Comparison of ENCODE assay signal across 19 cellular contexts in the genomic region with DNA sequence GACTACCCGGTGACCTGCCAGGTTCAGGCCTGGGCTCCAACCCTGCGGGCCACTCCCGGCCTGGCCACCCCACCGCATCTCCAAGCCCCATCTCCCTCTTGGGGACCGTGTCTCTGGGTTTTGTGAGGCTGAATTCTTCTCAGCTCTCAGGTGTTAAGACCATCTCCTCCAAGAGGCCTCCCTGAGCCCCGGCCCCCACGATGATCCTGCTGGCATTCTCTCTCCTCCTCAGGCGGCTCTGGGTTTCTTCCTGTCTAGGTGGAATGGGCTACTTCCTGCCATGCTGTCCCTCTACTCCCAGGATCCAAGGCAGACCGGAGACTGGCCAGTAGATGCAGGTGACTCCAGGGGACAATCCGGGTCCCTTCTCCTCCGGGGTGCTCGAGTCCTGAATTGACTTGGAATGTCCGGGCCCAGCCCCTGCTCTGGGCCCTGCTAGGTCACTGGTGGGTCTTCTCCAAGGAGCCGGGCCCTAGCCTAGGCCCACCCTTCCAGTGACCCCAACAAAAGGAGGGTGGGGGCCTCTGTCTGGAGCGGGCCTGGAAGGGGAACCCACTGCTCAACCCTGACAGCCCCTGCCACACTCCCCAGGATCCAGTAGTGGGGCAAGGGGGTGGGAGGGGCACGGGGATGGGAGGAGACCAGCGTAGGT.
A peak's percentile ranks its signal among the peaks of the same experiment; 100 is the strongest.
DNase-seq lines count a peak whose midpoint lies in the region; ATAC-seq, FAIRE-seq and TF ChIP-seq lines count a peak whose summit lies in the region.
"Had no signal": no experiment of that assay in that cellular context is flagged by ENCODE, and none has a peak within 500 bp of the region (broad histone marks: within the 10 kb centered on the region; RNA-seq: fewer than 3 reads in every experiment).

No MANE protein-coding gene starts in this region.

- no peak overlapping the region for H3K27ac ChIP-seq in GM23338 (ENCODE audit: low read depth)
- no peak overlapping the region for H3K27ac ChIP-seq in lower lobe of right lung
- peak overlapping the region in 7 of 8 donors; percentile 13 to 67 (median 56) for H3K27ac ChIP-seq in spleen
- H3K27ac ChIP-seq: SJCRH30 had no signal

- peaks cover 8% of the 10 kb centered on the region; the same call in 1 of the 2 replicates for H3K9me2 ChIP-seq in GM23338 (ENCODE audit: insufficient read depth)

- ATAC-seq in GM23338: no peak
- no peak for ATAC-seq in lower lobe of right lung
- ATAC-seq in activated CD8-positive, alpha-beta T cell treated with anti-CD3 and anti-CD28 coated beads for 36 hours: no peak
- ATAC-seq: HCT116 had no signal

- H3K4me3 ChIP-seq in GM23338 (no peak overlapping the region), lower lobe of right lung (no peak overlapping the region), spleen (no peak overlapping the region)
- H3K4me3 ChIP-seq: SJCRH30 had no signal

- FAIRE-seq in frontal cortex (lab: Jason Lieb, UNC): no peak
- FAIRE-seq: bronchial epithelial cell, HTR-8/SVneo had no signal

- DNase-seq in GM23338 (ENCODE audit: low spot score): no peak
- DNase-seq in lower lobe of right lung: peak; percentile 31
- DNase-seq in spleen: peak; percentile 48
- DNase-seq in frontal cortex (ENCODE audit: low spot score in 2 of 2): no peak
- no peak for DNase-seq in RKO (ENCODE audit: low spot score)
- DNase-seq in activated CD8-positive, alpha-beta T cell treated with anti-CD3 and anti-CD28 coated beads for 36 hours: no peak
- DNase-seq in OCI-M1 (lab: John Stamatoyannopoulos, UW): no peak
- DNase-seq: activated CD4-positive, alpha-beta T cell treated with anti-CD3 and anti-CD28 coated beads for 4 hours; activated CD8-positive, alpha-beta memory T cell treated with anti-CD3 and anti-CD28 coated beads, Interleukin-2, amount 50 U/mL, for 4 hours; activated naive CD4-positive, alpha-beta T cell treated with Interleukin-2 at 50 U/mL for 16 hours; AML-193; effector CD8-positive, alpha-beta T cell; hippocampal formation; NCI-H187; SJCRH30 had no signal

- peak overlapping the region; percentile 52; the same call in 1 of the 2 replicates for H2AFZ ChIP-seq in GM23338

- H3K4me1 ChIP-seq in GM23338 (ENCODE audit: insufficient read depth) (peaks cover 5% of the 10 kb centered on the region; the same call in 1 of the 2 replicates), lower lobe of right lung (peaks cover 4% of the 10 kb centered on the region), spleen (peaks cover 0 to 14% (median 4%) of the 10 kb centered on the region in 6 donors)
- H3K4me1 ChIP-seq: SJCRH30 had no signal

- CTCF ChIA-PET in activated CD8-positive, alpha-beta T cell treated with anti-CD3 and anti-CD28 coated beads for 36 hours (lab: Charles Lee): no interaction called here

- H3K4me1 Mint-ChIP-seq in GM23338 (peaks cover 35% of the 10 kb centered on the region), brain (peaks cover 41% of the 10 kb centered on the region)
- H3K4me1 Mint-ChIP-seq in activated CD8-positive, alpha-beta T cell treated with anti-CD3 and anti-CD28 coated beads for 36 hours (ENCODE audit: low read depth): peaks cover 3% of the 10 kb centered on the region

- no peaks in the 10 kb centered on the region for H3F3A ChIP-seq in GM23338 (replicated peaks; ENCODE audit: low read depth)

- H3K9me3 Mint-ChIP-seq in GM23338 (no peaks in the 10 kb centered on the region), brain (peaks cover 0 to 2% (median 0%) of the 10 kb centered on the region in 5 experiments)
- H3K9me3 Mint-ChIP-seq in activated CD8-positive, alpha-beta T cell treated with anti-CD3 and anti-CD28 coated beads for 36 hours: no peaks in the 10 kb centered on the region

- no peaks in the 10 kb centered on the region for H3K36me3 Mint-ChIP-seq in GM23338 (ENCODE audit: low read depth)
- no peaks in the 10 kb centered on the region for H3K36me3 Mint-ChIP-seq in brain
- no peaks in the 10 kb centered on the region for H3K36me3 Mint-ChIP-seq in activated CD8-positive, alpha-beta T cell treated with anti-CD3 and anti-CD28 coated beads for 36 hours (ENCODE audit: low read depth)

- no peak for TF ChIP-seq POLR2A in spleen (IDR thresholded peaks at IDR 0.05)

- 78 to 86% (median 82%) methylated on average over 14 to 17 of the region's 17 CpGs for WGBS in spleen, 5 donors

- no peaks in the 10 kb centered on the region for H3K9me3 ChIP-seq in lower lobe of right lung
- no peaks in the 10 kb centered on the region for H3K9me3 ChIP-seq in spleen
- H3K9me3 ChIP-seq: SJCRH30 had no signal

- no peaks in the 10 kb centered on the region for H3K79me2 ChIP-seq in GM23338 (replicated peaks; ENCODE audit: insufficient read depth)

- TF ChIP-seq CTCF in GM23338 (conservative IDR thresholded peaks at IDR 0.05; ENCODE audit: low read depth in 2 of 2) (no peak), brain (conservative IDR thresholded peaks at IDR 0.05) (no peak), lower lobe of right lung (IDR thresholded peaks at IDR 0.05) (no peak), spleen (IDR thresholded peaks at IDR 0.05 in 8 of 11, conservative IDR thresholded peaks at IDR 0.05 in 3 of 11) (no peak)
- no peak for TF ChIP-seq CTCF in activated CD8-positive, alpha-beta T cell treated with anti-CD3 and anti-CD28 coated beads for 36 hours (IDR thresholded peaks at IDR 0.05)

- H3K4me3 Mint-ChIP-seq in GM23338 (no peak overlapping the region), brain (no peak overlapping the region)
- no peak overlapping the region for H3K4me3 Mint-ChIP-seq in activated CD8-positive, alpha-beta T cell treated with anti-CD3 and anti-CD28 coated beads for 36 hours

- H3K4me2 ChIP-seq in GM23338: no peak overlapping the region

- H3K27me3 ChIP-seq in GM23338 (ENCODE audit: insufficient read depth) (peaks cover 7% of the 10 kb centered on the region; the same call in 1 of the 2 replicates), lower lobe of right lung (ENCODE audit: low read depth) (no peaks in the 10 kb centered on the region), spleen (replicated peaks in 1 of 7) (no peaks in the 10 kb centered on the region)

- H3K27ac Mint-ChIP-seq in GM23338 (no peak overlapping the region), brain (peak overlapping the region in 3 of 5 experiments; percentile 67 to 95 (median 94))
- no peak overlapping the region for H3K27ac Mint-ChIP-seq in activated CD8-positive, alpha-beta T cell treated with anti-CD3 and anti-CD28 coated beads for 36 hours

- intact Hi-C loops in lower lobe of right lung (cut with DNase I): no loop called here
- intact Hi-C loops in spleen (cut with DNase I; ENCODE audit: low total_unique reads): no loop called here
- intact Hi-C loops in activated CD8-positive, alpha-beta T cell treated with anti-CD3 and anti-CD28 coated beads for 36 hours (cut with micrococcal nuclease): no loop called here

- no peaks in the 10 kb centered on the region for H4K20me1 ChIP-seq in GM23338 (replicated peaks; ENCODE audit: insufficient read depth)

- H3K36me3 ChIP-seq in GM23338 (ENCODE audit: insufficient read depth) (no peaks in the 10 kb centered on the region), lower lobe of right lung (no peaks in the 10 kb centered on the region), spleen (no peaks in the 10 kb centered on the region)
- H3K36me3 ChIP-seq: SJCRH30 had no signal

- POLR2A ChIA-PET in activated CD8-positive, alpha-beta T cell treated with anti-CD3 and anti-CD28 coated beads for 36 hours (lab: Charles Lee): no interaction called here

- H3K27me3 Mint-ChIP-seq in GM23338 (ENCODE audit: insufficient read depth, low read depth, poor library complexity) (peaks cover 13% of the 10 kb centered on the region), brain (no peaks in the 10 kb centered on the region)
- no peaks in the 10 kb centered on the region for H3K27me3 Mint-ChIP-seq in activated CD8-positive, alpha-beta T cell treated with anti-CD3 and anti-CD28 coated beads for 36 hours

TF ChIP-seq in GM23338, 12 proteins besides CTCF, POLR2A, EP300 and RAD21 (continues in another document):
- TF ChIP-seq CREB1 (CRISPR knock-in tag; IDR thresholded peaks at IDR 0.05; ENCODE audit: low read depth): no peak
- no peak for TF ChIP-seq EZH2phosphoT487 (IDR thresholded peaks at IDR 0.05; ENCODE audit: unreplicated experiment)
- no peak for TF ChIP-seq STAT1 (IDR thresholded peaks at IDR 0.05; ENCODE audit: unreplicated experiment)

Comparison
In these comparisons a context has a peak if more than half of its experiments do, and no peak if none do; other contexts are left out.
1. DNase-seq: peak in lower lobe of right lung (single experiment) and spleen (single experiment); none in GM23338 (single experiment), frontal cortex (0 of 2), RKO (single experiment), activated CD8-positive, alpha-beta T cell treated with anti-CD3 and anti-CD28 coated beads for 36 hours (single experiment) and OCI-M1 (single experiment).
2. H3K27ac ChIP-seq: peak in spleen (7 of 8); none in GM23338 (single experiment) and lower lobe of right lung (single experiment).
3. H3K27ac Mint-ChIP-seq: peak in brain (3 of 5); none in GM23338 (single experiment) and activated CD8-positive, alpha-beta T cell treated with anti-CD3 and anti-CD28 coated beads for 36 hours (single experiment).